ENCODE assay signal across 23 cellular contexts in the genomic region with DNA sequence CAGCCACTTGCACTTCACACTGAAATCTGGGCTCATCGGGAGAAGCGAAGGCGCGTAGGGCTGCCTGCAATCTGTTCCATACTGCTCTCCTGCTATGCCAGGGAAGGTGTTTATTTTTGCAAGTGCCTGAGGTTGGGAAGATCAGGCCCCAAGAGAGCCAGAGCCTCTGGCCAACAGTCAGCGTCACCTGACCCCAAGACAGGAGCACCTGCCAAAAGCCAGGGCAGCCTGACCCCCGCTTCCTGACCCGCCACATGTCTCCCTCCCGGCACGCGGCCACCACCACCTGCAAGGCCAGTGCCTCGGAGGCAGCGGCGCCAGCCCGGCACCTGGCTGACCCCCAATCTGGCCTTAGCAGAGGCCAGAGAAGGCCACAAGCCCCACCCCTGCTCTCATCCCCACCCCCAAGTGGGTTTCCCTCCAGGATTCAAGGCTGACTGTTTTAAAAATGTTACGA.
DNase-seq lines count a peak whose midpoint lies in the region; ATAC-seq, FAIRE-seq and TF ChIP-seq lines count a peak whose summit lies in the region.
"Had no signal": no experiment of that assay in that cellular context is flagged by ENCODE, and none has a peak within 500 bp of the region (broad histone marks: within the 10 kb centered on the region; RNA-seq: fewer than 3 reads in every experiment).

No MANE protein-coding gene starts in this region.

- H2AFZ ChIP-seq in GM23338 (no peak overlapping the region), HepG2 (ENCODE audit: low read length) (no peak overlapping the region)

- no TSS peak for BruUV-seq in HepG2 (replicated peaks; lab: Mats Ljungman, UMichigan)

- no peak for TF ChIP-seq CTCF in GM23338 (conservative IDR thresholded peaks at IDR 0.05; ENCODE audit: low read depth in 2 of 2)
- TF ChIP-seq CTCF in HepG2 (CRISPR knock-in tag; IDR thresholded peaks at IDR 0.05): no peak
- no peak for TF ChIP-seq CTCF in mesothelial cell of epicardium (IDR thresholded peaks at IDR 0.05; ENCODE audit: unreplicated experiment)

- intact Hi-C loops in HepG2 (cut with micrococcal nuclease; ENCODE audit: unreplicated experiment): no loop called here

- H3K27ac ChIP-seq in GM23338 (ENCODE audit: low read depth) (no peak overlapping the region), HepG2 (ENCODE audit: extremely low read length, insufficient read depth, low read length) (peak overlapping the region; percentile 11), skeletal muscle tissue (ENCODE audit: low read depth, low read length) (peak overlapping the region; percentile 70)

- H3K9ac ChIP-seq in HepG2 (ENCODE audit: insufficient read depth, low read depth, low read length): no peak overlapping the region
- H3K9ac ChIP-seq in skeletal muscle tissue (ENCODE audit: low read depth in 1 of 3, low read length in 3 of 3): peak overlapping the region in 1 of 3 donors; percentile 75

- no peak overlapping the region for H3K4me3 ChIP-seq in GM23338
- H3K4me3 ChIP-seq in HepG2 (replicated peaks in 1 of 3; ENCODE audit: insufficient read depth in 1 of 3, low read depth in 2 of 3, low read length in 3 of 3): no peak overlapping the region
- peak overlapping the region in 2 of 3 donors; percentile 7 to 54 for H3K4me3 ChIP-seq in skeletal muscle tissue (ENCODE audit: low read length in 3 of 3)
- H3K4me3 ChIP-seq: MG63 had no signal

- POLR2A ChIA-PET in HepG2 (lab: Yijun Ruan, JAX): no interaction called here

- TF ChIP-seq POLR2A in HepG2 (IDR thresholded peaks at IDR 0.05; ENCODE audit: insufficient read depth in 1 of 2, low read depth in 2 of 2, low read length in 2 of 2): no peak

- no peaks in the 10 kb centered on the region for H3K36me3 ChIP-seq in GM23338 (ENCODE audit: insufficient read depth)
- peaks cover 4 to 5% of the 10 kb centered on the region in 2 experiments; a peak in 4 of 5 replicates for H3K36me3 ChIP-seq in HepG2 (replicated peaks in 1 of 2; ENCODE audit: control insufficient read depth in 1 of 2, insufficient read depth in 2 of 2, low read length in 2 of 2)
- H3K36me3 ChIP-seq in skeletal muscle tissue (ENCODE audit: control insufficient read depth in 3 of 3, insufficient read depth in 3 of 3, low read length in 3 of 3): no peaks in the 10 kb centered on the region
- H3K36me3 ChIP-seq: MG63 had no signal

- FAIRE-seq in HepG2 (lab: Jason Lieb, UNC): no peak
- FAIRE-seq: colon, HTR-8/SVneo, urothelium cell line had no signal

- CTCF ChIA-PET in HepG2 (lab: Yijun Ruan, JAX; ENCODE audit: low intra/inter-chr PET ratio, low total read pairs): no interaction called here

- H3K4me1 Mint-ChIP-seq in GM23338 (peaks cover 62% of the 10 kb centered on the region), mesothelial cell of epicardium (peaks cover 28% of the 10 kb centered on the region)

- peaks cover 17% of the 10 kb centered on the region; the same call in 1 of the 2 replicates for H3K4me1 ChIP-seq in GM23338 (ENCODE audit: insufficient read depth)
- peaks cover 79% of the 10 kb centered on the region for H3K4me1 ChIP-seq in HepG2 (ENCODE audit: insufficient read depth, low read length)
- peaks cover 40 to 62% (median 56%) of the 10 kb centered on the region in 3 donors for H3K4me1 ChIP-seq in skeletal muscle tissue (ENCODE audit: control insufficient read depth in 3 of 3, insufficient read depth in 3 of 3, low read length in 3 of 3)

- H3K27ac Mint-ChIP-seq in GM23338 (no peak overlapping the region), mesothelial cell of epicardium (no peak overlapping the region)

- no peak for TF ChIP-seq EP300 in HepG2 (IDR thresholded peaks at IDR 0.05; ENCODE audit: low read depth in 2 of 2, low read length in 2 of 2)
- no peak for TF ChIP-seq EP300 in HepG2 (CRISPR knock-in tag; IDR thresholded peaks at IDR 0.05; ENCODE audit: borderline replicate concordance)

- H3K4me3 Mint-ChIP-seq in GM23338 (no peak overlapping the region), mesothelial cell of epicardium (no peak overlapping the region)
- H3K4me3 Mint-ChIP-seq: activated CD8-positive, alpha-beta T cell treated with anti-CD3 and anti-CD28 coated beads, Interleukin-2, amount 10 ng/mL, durations not matched to agents 7 days and 5 days; activated T-helper 17 cell treated with anti-CD3 and anti-CD28 coated beads, Interleukin-2, amount 50 U/mL, for 72 hours had no signal

- no peak; the same call in 2 of the 3 replicates for ATAC-seq in GM23338
- no peak for ATAC-seq in HepG2
- ATAC-seq: activated CD8-positive, alpha-beta T cell treated with anti-CD3 and anti-CD28 coated beads, Interleukin-2, amount 10 ng/mL, durations not matched to agents 7 days and 5 days; activated T-helper 17 cell treated with anti-CD3 and anti-CD28 coated beads, Interleukin-2, amount 50 U/mL, for 72 hours; Panc1 had no signal

- no peaks in the 10 kb centered on the region for H3F3A ChIP-seq in GM23338 (replicated peaks; ENCODE audit: low read depth)

- H3K9me3 Mint-ChIP-seq in GM23338 (no peaks in the 10 kb centered on the region), mesothelial cell of epicardium (no peaks in the 10 kb centered on the region)
- H3K9me3 Mint-ChIP-seq: activated T-helper 17 cell treated with anti-CD3 and anti-CD28 coated beads, Interleukin-2, amount 50 U/mL, for 72 hours; naive B cell had no signal

- H4K20me1 ChIP-seq in GM23338 (replicated peaks; ENCODE audit: insufficient read depth) (peaks cover 12% of the 10 kb centered on the region), HepG2 (ENCODE audit: insufficient read depth, low read length) (no peaks in the 10 kb centered on the region)

- no peaks in the 10 kb centered on the region for H3K27me3 ChIP-seq in GM23338 (ENCODE audit: insufficient read depth)
- H3K27me3 ChIP-seq in HepG2 (ENCODE audit: control insufficient read depth in 1 of 2, insufficient read depth in 2 of 2, low read length in 2 of 2): no peaks in the 10 kb centered on the region
- no peaks in the 10 kb centered on the region for H3K27me3 ChIP-seq in skeletal muscle tissue (ENCODE audit: control insufficient read depth in 3 of 3, insufficient read depth in 3 of 3, low read length in 3 of 3)
- H3K27me3 ChIP-seq: MG63 had no signal

- H3K27me3 Mint-ChIP-seq in GM23338 (ENCODE audit: insufficient read depth, low read depth, poor library complexity) (peaks cover 26% of the 10 kb centered on the region), mesothelial cell of epicardium (ENCODE audit: low read depth) (no peaks in the 10 kb centered on the region)
- H3K27me3 Mint-ChIP-seq: activated T-helper 17 cell treated with anti-CD3 and anti-CD28 coated beads, Interleukin-2, amount 50 U/mL, for 72 hours; naive B cell had no signal

- H3K36me3 Mint-ChIP-seq in GM23338 (ENCODE audit: low read depth) (peaks cover 3% of the 10 kb centered on the region; the same call in 1 of the 3 replicates), mesothelial cell of epicardium (no peaks in the 10 kb centered on the region)
- H3K36me3 Mint-ChIP-seq: naive B cell had no signal

- DNase-seq in GM23338 (ENCODE audit: low spot score) (no peak), dermis blood vessel endothelial cell (peak; percentile 59), HepG2 (ENCODE audit: low spot score) (no peak), mesothelial cell of epicardium (ENCODE audit: low spot score in 2 of 2, unreplicated experiment in 2 of 2) (no peak), activated T-cell treated with anti-CD3 and anti-CD28 coated beads for 4 hours (no peak), HK-2 (ENCODE audit: unreplicated experiment) (no peak), Ammon's horn (ENCODE audit: low spot score) (no peak)
- DNase-seq: activated CD8-positive, alpha-beta T cell treated with anti-CD3 and anti-CD28 coated beads, Interleukin-2, amount 10 ng/mL, durations not matched to agents 7 days and 5 days; GF-D8; HCEC 1CT; kidney glomerular epithelial cell; MG63; naive B cell; NCI-H2029 treated with DMSO at 0.1 percent for 48 hours; NCI-H748 treated with DMSO at 0.1 percent for 48 hours; stimulated activated CD4-positive, alpha-beta T cell treated with anti-CD3 and anti-CD28 coated beads, Interleukin-4, amount 100 ng/mL, for 1 hour; stimulated activated CD8-positive, alpha-beta memory T cell treated with anti-CD3 and anti-CD28 coated beads, Interleukin-4, amount 100 ng/mL, for 48 hours had no signal

- in situ Hi-C loops in HepG2 (cut with HindIII; ENCODE audit: extremely low pct_ligation_motif_present, low pct_unique_long_range_greater_than_20kb): no loop called here

- TF ChIP-seq RAD21 in HepG2 (CRISPR knock-in tag; IDR thresholded peaks at IDR 0.05): no peak

- H3K9me2 ChIP-seq in GM23338 (ENCODE audit: insufficient read depth): no peaks in the 10 kb centered on the region

- 0 out of 2 replicates have a peak overlapping the region, but pooled peaks have one; percentile 10 for H3K4me2 ChIP-seq in GM23338
- 0 out of 2 replicates have a peak overlapping the region, but pooled peaks have one; percentile 39 for H3K4me2 ChIP-seq in HepG2 (ENCODE audit: low read depth, low read length)

- H3K9me3 ChIP-seq in HepG2 (ENCODE audit: low read length) (no peaks in the 10 kb centered on the region), skeletal muscle tissue (ENCODE audit: control insufficient read depth in 3 of 3, low read length in 3 of 3) (no peaks in the 10 kb centered on the region)
- H3K9me3 ChIP-seq: MG63 had no signal

- H3K79me2 ChIP-seq in GM23338 (replicated peaks; ENCODE audit: insufficient read depth) (peaks cover 48% of the 10 kb centered on the region), HepG2 (ENCODE audit: insufficient read depth, low read length) (peaks cover 8% of the 10 kb centered on the region)

- 85% methylated on average over 5 of the region's 15 CpGs for WGBS in HepG2 (ENCODE audit: low lambda C conversion rate)

TF ChIP-seq in HepG2, 621 proteins besides CTCF, POLR2A, EP300 and RAD21 (continues in another document):
- TF ChIP-seq BRCA1 (CRISPR knock-in tag; IDR thresholded peaks at IDR 0.05) (no peak), MAFK (conservative IDR thresholded peaks at IDR 0.05 in 1 of 2, IDR thresholded peaks at IDR 0.05 in 1 of 2; ENCODE audit: low read length in 2 of 2) (no peak), MED8 (CRISPR knock-in tag; IDR thresholded peaks at IDR 0.05; ENCODE audit: insufficient replicate concordance) (no peak), RARA (CRISPR knock-in tag; IDR thresholded peaks at IDR 0.05) (peak; percentile 36)
- TF ChIP-seq, protein P1, sequence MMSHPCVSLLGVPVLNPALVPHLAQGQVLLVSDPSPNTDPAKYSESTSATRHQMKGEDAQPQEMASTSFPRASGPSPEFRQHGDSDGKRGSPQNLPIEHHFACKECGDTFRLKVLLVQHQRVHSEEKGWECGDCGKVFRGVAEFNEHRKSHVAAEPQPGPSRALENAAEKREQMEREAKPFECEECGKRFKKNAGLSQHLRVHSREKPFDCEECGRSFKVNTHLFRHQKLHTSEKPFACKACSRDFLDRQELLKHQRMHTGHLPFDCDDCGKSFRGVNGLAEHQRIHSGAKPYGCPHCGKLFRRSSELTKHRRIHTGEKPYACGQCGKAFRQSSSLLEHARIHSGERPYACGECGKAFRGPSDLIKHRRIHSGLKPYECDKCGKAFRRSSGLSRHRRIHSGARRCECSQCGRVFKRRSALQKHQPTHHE (CRISPR knock-in tag; IDR thresholded peaks at IDR 0.05; ENCODE audit: borderline replicate concordance): no peak

Comparison
In these comparisons a context has a peak if more than half of its experiments do, and no peak if none do; other contexts are left out.
1. H3K4me3 ChIP-seq: peak in skeletal muscle tissue (2 of 3); none in GM23338 (single experiment) and HepG2 (0 of 3).